Comparison of ENCODE assay signal across 8 cellular contexts in genomic region chr17:57130708-57131461, GRCh38. TPM values are rescaled to one million over a fixed set of nuclear protein-coding genes. Genes with fewer than 3 reads are reported as not detected.
DNase-seq lines count a peak whose midpoint lies in the region; ATAC-seq, FAIRE-seq and TF ChIP-seq lines count a peak whose summit lies in the region.

No MANE protein-coding gene starts in this region.

- no peak overlapping the region for H3K9ac ChIP-seq in skeletal muscle satellite cell (ENCODE audit: low read depth, low read length)

- H3K4me3 Mint-ChIP-seq in T-helper 2 cell treated with Interferon-gamma antibody and Interleukin-4, amounts not matched to agents 5 μg/mL and 100 μg/mL, for 36 hours: no peak overlapping the region

- peaks cover 2% of the 10 kb centered on the region for H3K27me3 Mint-ChIP-seq in T-helper 2 cell treated with Interferon-gamma antibody and Interleukin-4, amounts not matched to agents 5 μg/mL and 100 μg/mL, for 36 hours (ENCODE audit: low read depth)

- H3K9me3 Mint-ChIP-seq in T-helper 2 cell treated with Interferon-gamma antibody and Interleukin-4, amounts not matched to agents 5 μg/mL and 100 μg/mL, for 36 hours: no peaks in the 10 kb centered on the region

- H3K36me3 ChIP-seq in ascending aorta: peaks cover 3 to 9% of the 10 kb centered on the region in 2 donors
- no peaks in the 10 kb centered on the region for H3K36me3 ChIP-seq in skeletal muscle satellite cell (ENCODE audit: insufficient read depth, low read length)

- TF ChIP-seq CTCF in A549 (IDR thresholded peaks at IDR 0.05) (peak; percentile 99), ascending aorta (IDR thresholded peaks at IDR 0.05) (peak; percentile 65 to 95 (median 87))

- peak; percentile 95 to 96 for ATAC-seq in A549
- ATAC-seq in GM18873 (IDR thresholded peaks at IDR 0.05; ENCODE audit: low FRiP score, unreplicated experiment): no peak

- CTCF ChIA-PET in A549 (lab: Yijun Ruan, JAX): interaction anchor here (0.6 to 7.5 kb wide), 23 partner anchors 9 to 984 kb away, joined by 3 to 89 read pairs (median 4); no protein-coding TSS in a partner anchor

- H3K4me1 ChIP-seq in A549 (no peaks in the 10 kb centered on the region), ascending aorta (no peaks in the 10 kb centered on the region), skeletal muscle satellite cell (ENCODE audit: control insufficient read depth, insufficient read depth, low read length) (peaks cover 8% of the 10 kb centered on the region)

- H3K9me3 ChIP-seq in A549 (no peaks in the 10 kb centered on the region), ascending aorta (no peaks in the 10 kb centered on the region), skeletal muscle satellite cell (replicated peaks; ENCODE audit: low read length) (no peaks in the 10 kb centered on the region)

- WGBS in A549 (ENCODE audit: missing lambda C conversion rate): 13% methylated on average over 15 of the region's 16 CpGs

- DNase-seq in A549 (ENCODE audit: low read depth in 1 of 2, low spot score in 1 of 2) (peak; percentile 82 to 99), GM18507 (ENCODE audit: extremely low spot score, insufficient read length, low read depth) (peak; percentile 85), NCI-H1694 (lab: John Stamatoyannopoulos, UW) (peak; percentile 91), ascending aorta (ENCODE audit: low spot score in 2 of 2) (peak; percentile 19 to 91), hippocampal formation (lab: John Stamatoyannopoulos, UW) (peak; percentile 44 to 69)
- peak; percentile 57 for DNase-seq in T-helper 2 cell treated with Interferon-gamma antibody and Interleukin-4, amounts not matched to agents 5 μg/mL and 100 μg/mL, for 36 hours (ENCODE audit: low spot score)

- TF ChIP-seq EP300 in A549 (IDR thresholded peaks at IDR 0.05): no peak

- FAIRE-seq in A549 (lab: Jason Lieb, UNC) (no peak), GM18507 (lab: Jason Lieb, UNC) (peak; percentile 85)

- peak overlapping the region; percentile 66 to 84 for H3K27ac ChIP-seq in A549
- no peak overlapping the region for H3K27ac ChIP-seq in ascending aorta

- peaks cover 5% of the 10 kb centered on the region for H3K4me1 Mint-ChIP-seq in T-helper 2 cell treated with Interferon-gamma antibody and Interleukin-4, amounts not matched to agents 5 μg/mL and 100 μg/mL, for 36 hours (ENCODE audit: low read depth)

- H3K36me3 Mint-ChIP-seq in T-helper 2 cell treated with Interferon-gamma antibody and Interleukin-4, amounts not matched to agents 5 μg/mL and 100 μg/mL, for 36 hours (ENCODE audit: low read depth): no peaks in the 10 kb centered on the region

- peak overlapping the region; percentile 38 for H3K4me3 ChIP-seq in A549
- H3K4me3 ChIP-seq in ascending aorta: peak overlapping the region; percentile 23 to 38
- H3K4me3 ChIP-seq in skeletal muscle satellite cell (ENCODE audit: low read length): peak overlapping the region; percentile 62

- intact Hi-C loops in ascending aorta (cut with DNase I): loop anchor here (1.0 to 5.0 kb wide), 4 partner anchors 540 to 982 kb away; no protein-coding TSS in a partner anchor

- H3K27me3 ChIP-seq in ascending aorta (no peaks in the 10 kb centered on the region), skeletal muscle satellite cell (ENCODE audit: control insufficient read depth, insufficient read depth, low read length) (no peaks in the 10 kb centered on the region)

- no peak for TF ChIP-seq POLR2A in A549 (IDR thresholded peaks at IDR 0.05; ENCODE audit: low read length)

- TF ChIP-seq RAD21 in A549 (conservative IDR thresholded peaks at IDR 0.05 in 1 of 2, IDR thresholded peaks at IDR 0.05 in 1 of 2): peak; percentile 92 to 100

- no peak overlapping the region for H3K27ac Mint-ChIP-seq in T-helper 2 cell treated with Interferon-gamma antibody and Interleukin-4, amounts not matched to agents 5 μg/mL and 100 μg/mL, for 36 hours

- H3K4me2 ChIP-seq in A549 (peak overlapping the region; percentile 90), skeletal muscle satellite cell (ENCODE audit: low read length) (peak overlapping the region; percentile 83)

- POLR2A ChIA-PET in A549 (lab: Yijun Ruan, JAX): no interaction called here

TF ChIP-seq in A549, 52 proteins besides CTCF, POLR2A, EP300 and RAD21:
- peak; percentile 13 for TF ChIP-seq CHD2 (IDR thresholded peaks at IDR 0.05; ENCODE audit: low read length, partially characterized antibody)
- TF ChIP-seq RNF2 (IDR thresholded peaks at IDR 0.05; ENCODE audit: borderline replicate concordance, low read depth): no peak
- TF ChIP-seq CEBPB (IDR thresholded peaks at IDR 0.05): peak in 1 of 2 experiments; percentile 32; a peak in 2 of 4 replicates
- no peak for TF ChIP-seq TP53 (CRISPR knock-in tag; IDR thresholded peaks at IDR 0.05)
- no peak for TF ChIP-seq GATA3 (IDR thresholded peaks at IDR 0.05; ENCODE audit: borderline replicate concordance)
- no peak for TF ChIP-seq E2F6 (IDR thresholded peaks at IDR 0.05; ENCODE audit: borderline replicate concordance, low read depth)
- peak; percentile 99 for TF ChIP-seq SMC3 (IDR thresholded peaks at IDR 0.05)
- TF ChIP-seq ESRRA (IDR thresholded peaks at IDR 0.05; ENCODE audit: borderline replicate concordance, low read length): no peak
- TF ChIP-seq RCOR1 (IDR thresholded peaks at IDR 0.05; ENCODE audit: low read depth, low read length): no peak

RNA-seq across cellular contexts. Expression of gene AKAP1, which starts 45.8 kb away (rescaled TPM):
- polyA plus RNA-seq in A549 (2011; rRNA removed) (45.8 and 91.1 TPM in 2 replicates), A549 (2017; fragmentation: RNase III; extraction: RNeasy Plus Mini Kit Qiagen cat#74134 plus additional on column Dnase treatment) (45.4 to 49.4 TPM (median 48.0 TPM) in 3 replicates)
- polyA plus RNA-seq in A549 (2012; cell fraction: cytosol; rRNA removed): 103 and 110 TPM in 2 replicates
- 243 and 294 TPM in 2 replicates for polyA plus RNA-seq in A549 (2012; cell fraction: nucleus; rRNA removed)
- 121 and 143 TPM in 2 replicates for polyA minus RNA-seq in A549 (2011; rRNA and poly(A)+ RNA removed)
- total RNA-seq in ascending aorta: 127 TPM
- total RNA-seq in skeletal muscle satellite cell (2012; rRNA removed): 15.2 and 15.5 TPM in 2 replicates

Comparison
In these comparisons a context has a peak if more than half of its experiments do, and no peak if none do; other contexts are left out.
1. H3K27ac ChIP-seq: peak in A549 (2 of 2); none in ascending aorta (0 of 2).
2. Peak in every context shown above with its lines, with median percentiles within 50 percentile points of each other: DNase-seq and H3K4me3 ChIP-seq.